ENCODE assay signal across 2 cellular contexts in the genomic region with DNA sequence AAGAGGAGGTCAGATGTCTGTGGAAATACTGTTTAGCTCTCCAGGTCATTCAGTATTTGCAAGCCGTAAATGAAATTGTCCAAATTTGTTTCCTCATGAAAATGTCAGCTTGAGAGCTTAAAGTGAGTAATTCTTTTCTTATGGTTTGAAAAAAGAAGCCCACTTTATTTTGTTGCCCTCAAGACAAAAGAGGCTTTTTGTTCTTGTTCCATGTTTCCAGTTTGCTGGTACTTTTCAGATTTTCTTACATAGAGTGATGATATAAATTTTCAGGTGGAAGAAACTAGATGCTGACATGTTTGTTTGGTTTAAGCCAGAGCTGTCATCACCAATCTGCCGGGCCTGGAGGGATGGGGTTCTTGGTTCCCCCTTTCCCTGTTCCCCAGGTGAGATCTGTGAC.
"Had no signal": no experiment of that assay in that cellular context is flagged by ENCODE, and none has a peak within 500 bp of the region (broad histone marks: within the 10 kb centered on the region; RNA-seq: fewer than 3 reads in every experiment).

No MANE protein-coding gene starts in this region.

- DNase-seq: GDM1, GF-D8 had no signal
